ENCODE assay signal across 9 cellular contexts in the genomic region with DNA sequence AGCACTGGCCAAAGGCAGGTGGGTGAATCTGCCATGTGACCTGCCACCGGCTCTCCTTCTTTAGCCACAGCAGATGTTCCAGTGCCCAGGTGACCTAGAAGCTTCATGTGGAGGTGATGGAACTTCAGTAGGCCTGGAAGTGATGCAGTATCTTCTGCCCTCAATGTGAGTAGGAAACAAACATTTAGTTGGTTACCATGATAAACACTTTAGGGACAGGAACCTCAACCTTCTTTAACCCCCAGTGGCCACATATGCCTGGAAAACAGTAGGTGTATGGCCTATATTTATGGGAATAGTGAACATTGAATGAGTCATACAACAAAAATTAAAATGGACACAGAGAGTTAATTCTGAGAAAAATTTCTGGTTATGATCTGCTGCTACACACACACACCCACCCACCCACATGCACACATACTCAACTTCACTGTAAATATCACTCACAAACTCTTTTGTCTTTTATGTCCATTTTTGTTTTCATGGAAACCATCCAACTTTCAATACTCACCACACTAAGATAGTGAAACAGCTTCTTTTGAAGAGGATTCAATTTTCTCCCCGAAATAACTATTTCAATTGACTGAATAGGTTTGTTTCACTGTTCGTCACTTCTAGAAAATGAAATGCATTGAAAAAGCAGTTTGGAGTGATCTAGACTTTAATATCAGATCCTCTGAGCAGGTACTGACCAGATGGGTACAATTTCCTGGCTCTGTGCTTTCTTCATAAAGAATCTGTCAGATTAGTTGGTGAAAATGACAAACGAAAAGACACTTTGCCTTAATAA.
DNase-seq lines count a peak whose midpoint lies in the region; ATAC-seq and TF ChIP-seq lines count a peak whose summit lies in the region.
"Had no signal": no experiment of that assay in that cellular context is flagged by ENCODE, and none has a peak within 500 bp of the region (broad histone marks: within the 10 kb centered on the region; RNA-seq: fewer than 3 reads in every experiment).

No MANE protein-coding gene starts in this region.

- POLR2A ChIA-PET in T-cell (lab: Charles Lee): no interaction called here

- peaks cover 12 to 15% of the 10 kb centered on the region in 2 donors for H3K27me3 Mint-ChIP-seq in T-cell

- H3K27ac Mint-ChIP-seq in T-cell: no peak overlapping the region

- H3K36me3 Mint-ChIP-seq in T-cell: no peaks in the 10 kb centered on the region

- TF ChIP-seq CTCF in GM13977 (IDR thresholded peaks at IDR 0.05; ENCODE audit: extremely low read depth, insufficient read depth, missing control alignments): no peak

- peaks cover 2 to 8% (median 5%) of the 10 kb centered on the region in 3 donors for H3K4me1 Mint-ChIP-seq in T-cell

- CTCF ChIA-PET in T-cell (lab: Charles Lee): no interaction called here

- no peaks in the 10 kb centered on the region for H3K9me3 Mint-ChIP-seq in T-cell

- DNase-seq in GM13977 (ENCODE audit: low spot score): peak; percentile 37
- DNase-seq in iris pigment epithelial cell (ENCODE audit: low read depth): peak; percentile 73
- DNase-seq in dedifferentiated amniotic fluid mesenchymal stem cell (ENCODE audit: extremely low spot score): no peak
- DNase-seq in NCI-H345 (lab: John Stamatoyannopoulos, UW): no peak
- no peak for DNase-seq in T-cell
- DNase-seq: NCI-H2081 had no signal

- ATAC-seq in GM21529 (IDR thresholded peaks at IDR 0.05; ENCODE audit: unreplicated experiment) (peak; percentile 63), HG03571 (IDR thresholded peaks at IDR 0.05; ENCODE audit: unreplicated experiment) (peak; percentile 60), GM19452 (IDR thresholded peaks at IDR 0.05; ENCODE audit: unreplicated experiment) (no peak), T-cell (replicated peaks in 1 of 4) (no peak)

- in situ Hi-C loops in GM13977 (cut with MboI; ENCODE audit: low pct_unique_long_range_greater_than_20kb, low sequenced_read_pairs, unreplicated experiment): no loop called here

- no peak overlapping the region for H3K4me3 Mint-ChIP-seq in T-cell

Comparison
In these comparisons a context has a peak if more than half of its experiments do, and no peak if none do; other contexts are left out.
1. DNase-seq: peak in GM13977 (single experiment) and iris pigment epithelial cell (single experiment); none in dedifferentiated amniotic fluid mesenchymal stem cell (single experiment), NCI-H345 (single experiment) and T-cell (0 of 34).
2. ATAC-seq: peak in GM21529 (single experiment) and HG03571 (single experiment); none in GM19452 (single experiment) and T-cell (0 of 4).